8 cellular contexts compared by ENCODE assay signal in genomic region chr1:180912801-180913616, GRCh38. TPM values are rescaled to one million over a fixed set of nuclear protein-coding genes. Genes with fewer than 3 reads are reported as not detected.
DNase-seq lines count a peak whose midpoint lies in the region; ATAC-seq and TF ChIP-seq lines count a peak whose summit lies in the region.

Gene KIAA1614, plus strand, starts transcription at chr1:180912897. Its CDS starts 347 bp downstream, at chr1:180913244.

- in situ Hi-C loops in astrocyte of the spinal cord (cut with HindIII; ENCODE audit: low sequenced_read_pairs), result no loop called here

- no peak for TF ChIP-seq CTCF in astrocyte of the spinal cord (IDR thresholded peaks at IDR 0.05; ENCODE audit: low read depth, low read length)

- peak; percentile 76 for ATAC-seq in sciatic nerve

- intact Hi-C loops in sciatic nerve (cut with DNase I), result no loop called here

- peak; percentile 46 for DNase-seq in Ammon's horn (ENCODE audit: low spot score)
- DNase-seq in HCEC 1CT, result peak; percentile 36
- peak; percentile 45 for DNase-seq in astrocyte of the spinal cord (ENCODE audit: low read depth, low spot score)
- DNase-seq in sciatic nerve (ENCODE audit: low spot score), result peak; percentile 75
- DNase-seq in Kasumi-1 (lab: John Stamatoyannopoulos, UW), result no peak
- no peak for DNase-seq in NCI-H446 treated with DMSO at 0.1 percent for 48 hours (lab: John Stamatoyannopoulos, UW)
- no peak for DNase-seq in NCI-H446 (lab: John Stamatoyannopoulos, UW)

- H3K4me3 ChIP-seq in astrocyte of the spinal cord (ENCODE audit: low read depth, low read length) (peak within 1 kb of the TSS; percentile 43), iPS-11a (ENCODE audit: low read depth, low read length) (peak within 1 kb of the TSS; percentile 60)

RNA-seq across cellular contexts. Expression of gene KIAA1614, which starts in this region (rescaled TPM):
- total RNA-seq in sciatic nerve, result 14.9 TPM

Comparison
In these comparisons a context has a peak if more than half of its experiments do, and no peak if none do; other contexts are left out.
1. DNase-seq: peak in Ammon's horn (single experiment), HCEC 1CT (single experiment), astrocyte of the spinal cord (single experiment) and sciatic nerve (single experiment); none in Kasumi-1 (0 of 2), NCI-H446 treated with DMSO at 0.1 percent for 48 hours (single experiment) and NCI-H446 (0 of 2).